ENCODE assay signal across 23 cellular contexts in genomic region chr20:16477632-16478031, GRCh38.
A peak's percentile ranks its signal among the peaks of the same experiment; 100 is the strongest.
DNase-seq lines count a peak whose midpoint lies in the region; ATAC-seq and TF ChIP-seq lines count a peak whose summit lies in the region.
"Had no signal": no experiment of that assay in that cellular context is flagged by ENCODE, and none has a peak within 500 bp of the region (broad histone marks: within the 10 kb centered on the region; RNA-seq: fewer than 3 reads in every experiment).

No MANE protein-coding gene starts in this region.

- POLR2A ChIA-PET in AG04450 (lab: Yijun Ruan, JAX) = no interaction called here

- no peaks in the 10 kb centered on the region for H3K27me3 ChIP-seq in AG04450 (ENCODE audit: control insufficient read depth, insufficient read depth, low read length)
- no peaks in the 10 kb centered on the region for H3K27me3 ChIP-seq in adipocyte (replicated peaks; ENCODE audit: control insufficient read depth, insufficient read depth, low read length)
- H3K27me3 ChIP-seq in mesenchymal stem cell (ENCODE audit: control insufficient read depth in 1 of 2, insufficient read depth in 1 of 2, low read length in 2 of 2) = no peaks in the 10 kb centered on the region
- H3K27me3 ChIP-seq in psoas muscle (ENCODE audit: insufficient read depth in 3 of 3, low read length in 2 of 3) = no peaks in the 10 kb centered on the region
- H3K27me3 ChIP-seq: adrenal gland, breast epithelium, pancreas had no signal

- H3K18ac ChIP-seq in mesenchymal stem cell (ENCODE audit: low read depth in 1 of 2, low read length in 2 of 2) = no peak overlapping the region

- ATAC-seq in HG03342 (IDR thresholded peaks at IDR 0.05; ENCODE audit: unreplicated experiment) (no peak), HG03025 (IDR thresholded peaks at IDR 0.05; ENCODE audit: low FRiP score, unreplicated experiment) (no peak), psoas muscle (no peak)
- ATAC-seq: naive thymus-derived CD8-positive, alpha-beta T cell; pancreas; sciatic nerve had no signal

- peaks cover 2% of the 10 kb centered on the region for H3K79me1 ChIP-seq in mesenchymal stem cell (replicated peaks; ENCODE audit: low read length, poor library complexity, severe bottlenecking)

- H2BK15ac ChIP-seq in mesenchymal stem cell (ENCODE audit: low read depth, poor library complexity, severe bottlenecking) = no peak overlapping the region

- no peaks in the 10 kb centered on the region for H3K9me3 ChIP-seq in AG04450 (ENCODE audit: control insufficient read depth, insufficient read depth, low read length)
- H3K9me3 ChIP-seq in adipocyte (ENCODE audit: control insufficient read depth, low read length) = no peaks in the 10 kb centered on the region
- no peaks in the 10 kb centered on the region for H3K9me3 ChIP-seq in mesenchymal stem cell (ENCODE audit: control insufficient read depth, low read length)
- H3K9me3 ChIP-seq in psoas muscle = no peaks in the 10 kb centered on the region
- H3K9me3 ChIP-seq: adrenal gland, breast epithelium, pancreas, thoracic aorta had no signal

- H3K4me3 Mint-ChIP-seq in chondrocyte (ENCODE audit: unreplicated experiment) = no peak overlapping the region
- H3K4me3 Mint-ChIP-seq: CD8-positive, alpha-beta memory T cell; dendritic cell treated with granulocyte-macrophage colony-stimulating factor and Interleukin-4, amounts not matched to agents 40 ng/mL and 50 ng/mL, for 4 days; naive thymus-derived CD8-positive, alpha-beta T cell had no signal

- no peak overlapping the region for H2BK5ac ChIP-seq in mesenchymal stem cell (ENCODE audit: low read depth, low read length, poor library complexity, severe bottlenecking)

- peaks cover 2% of the 10 kb centered on the region for H3K36me3 ChIP-seq in adipocyte (ENCODE audit: control insufficient read depth, insufficient read depth, low read length, severe bottlenecking)
- peaks cover 3 to 4% of the 10 kb centered on the region in 2 experiments for H3K36me3 ChIP-seq in mesenchymal stem cell (ENCODE audit: control insufficient read depth in 1 of 2, insufficient read depth in 2 of 2, low read depth in 1 of 2, low read length in 2 of 2)
- no peaks in the 10 kb centered on the region for H3K36me3 ChIP-seq in psoas muscle (ENCODE audit: insufficient read depth in 1 of 2, low read depth in 1 of 2)
- H3K36me3 ChIP-seq: adrenal gland, breast epithelium, pancreas, thoracic aorta had no signal

- no peak overlapping the region for H3K23ac ChIP-seq in mesenchymal stem cell (ENCODE audit: low read length in 2 of 2)

- TF ChIP-seq CTCF in AG04450 (IDR thresholded peaks at IDR 0.05; ENCODE audit: low read depth, low read length) (no peak), chondrocyte (IDR thresholded peaks at IDR 0.05) (no peak), psoas muscle (IDR thresholded peaks at IDR 0.05) (no peak)

- H4K8ac ChIP-seq in mesenchymal stem cell (ENCODE audit: low read length) = no peak overlapping the region

- H4K91ac ChIP-seq in mesenchymal stem cell (ENCODE audit: low read length) = no peak overlapping the region

- H3K9ac ChIP-seq in adipocyte (ENCODE audit: low read length) (no peak overlapping the region), mesenchymal stem cell (ENCODE audit: low read length) (peak overlapping the region; percentile 46)

- intact Hi-C loops in psoas muscle (cut with DNase I) = loop anchor here (10.0 kb wide), 2 partner anchors 123 to 193 kb away; no protein-coding TSS in a partner anchor

- DNase-seq in AG04450 (ENCODE audit: low read depth, low spot score) = no peak
- peak; percentile 5 for DNase-seq in GF-D8 (lab: John Stamatoyannopoulos, UW)
- peak; percentile 36 for DNase-seq in adipocyte (ENCODE audit: low read depth)
- DNase-seq in mesenchymal stem cell = peak; percentile 16
- no peak for DNase-seq in chondrocyte (ENCODE audit: low spot score)
- DNase-seq in psoas muscle = no peak
- DNase-seq: activated CD4-positive, alpha-beta T cell treated with anti-CD3 and anti-CD28 coated beads for 48 hours; activated effector memory CD4-positive, alpha-beta T cell treated with anti-CD3 and anti-CD28 coated beads, Interleukin-2, amount 50 U/mL, for 16 hours; adrenal gland; CD8-positive, alpha-beta memory T cell; DMS79 treated with DMSO at 0.1 percent for 48 hours; foreskin melanocyte; H7; naive thymus-derived CD8-positive, alpha-beta T cell; NCI-H146; pancreas; Right ventricle myocardium superior had no signal

- no peak overlapping the region for H2AFZ ChIP-seq in mesenchymal stem cell (ENCODE audit: low read depth, low read length)

- peaks cover 4% of the 10 kb centered on the region for H3K36me3 Mint-ChIP-seq in chondrocyte (ENCODE audit: low read depth)

- no peak overlapping the region for H3K4me3 ChIP-seq in AG04450 (ENCODE audit: low read depth, low read length)
- no peak overlapping the region for H3K4me3 ChIP-seq in adipocyte (ENCODE audit: low read length)
- H3K4me3 ChIP-seq in mesenchymal stem cell (ENCODE audit: insufficient read depth in 1 of 2, low read depth in 1 of 2, low read length in 2 of 2) = no peak overlapping the region
- H3K4me3 ChIP-seq in psoas muscle = no peak overlapping the region
- H3K4me3 ChIP-seq: adrenal gland, breast epithelium, pancreas, thoracic aorta had no signal

- no peak overlapping the region for H2BK12ac ChIP-seq in mesenchymal stem cell (ENCODE audit: low read length in 2 of 2)

- CTCF ChIA-PET in AG04450 (lab: Charles Lee) = no interaction called here

- no peaks in the 10 kb centered on the region for H3K9me3 Mint-ChIP-seq in chondrocyte (ENCODE audit: low read depth)
- H3K9me3 Mint-ChIP-seq: CD8-positive, alpha-beta memory T cell; dendritic cell treated with granulocyte-macrophage colony-stimulating factor and Interleukin-4, amounts not matched to agents 40 ng/mL and 50 ng/mL, for 4 days; naive thymus-derived CD8-positive, alpha-beta T cell had no signal

- no peaks in the 10 kb centered on the region for H3K27me3 Mint-ChIP-seq in chondrocyte (ENCODE audit: low read depth)
- H3K27me3 Mint-ChIP-seq: CD8-positive, alpha-beta memory T cell; dendritic cell treated with granulocyte-macrophage colony-stimulating factor and Interleukin-4, amounts not matched to agents 40 ng/mL and 50 ng/mL, for 4 days; naive thymus-derived CD8-positive, alpha-beta T cell had no signal

- no peak overlapping the region for H2BK120ac ChIP-seq in mesenchymal stem cell (ENCODE audit: low read depth, low read length)

- H3K27ac ChIP-seq in AG04450 (ENCODE audit: low read depth, low read length) (peak overlapping the region; percentile 58), mesenchymal stem cell (ENCODE audit: low read length, poor library complexity, severe bottlenecking) (no peak overlapping the region), psoas muscle (no peak overlapping the region)
- H3K27ac ChIP-seq: adrenal gland, breast epithelium, pancreas, thoracic aorta had no signal

- no peak overlapping the region for H3K4me2 ChIP-seq in mesenchymal stem cell (ENCODE audit: low read length, poor library complexity, severe bottlenecking)

- H3K14ac ChIP-seq in mesenchymal stem cell (ENCODE audit: low read length in 2 of 2) = no peak overlapping the region

- H3K4ac ChIP-seq in mesenchymal stem cell (ENCODE audit: low read depth in 1 of 2, low read length in 2 of 2) = no peak overlapping the region

- H3K4me1 Mint-ChIP-seq in chondrocyte (ENCODE audit: low read depth) = peaks cover 26% of the 10 kb centered on the region

- peaks cover 28% of the 10 kb centered on the region for H3K4me1 ChIP-seq in adipocyte (ENCODE audit: control insufficient read depth, insufficient read depth, low read length)
- peaks cover 2% of the 10 kb centered on the region for H3K4me1 ChIP-seq in mesenchymal stem cell (ENCODE audit: control insufficient read depth, insufficient read depth, low read depth, low read length)
- H3K4me1 ChIP-seq in psoas muscle = peaks cover 29% of the 10 kb centered on the region

- H3K27ac Mint-ChIP-seq in chondrocyte (ENCODE audit: unreplicated experiment) = no peak overlapping the region
- H3K27ac Mint-ChIP-seq: dendritic cell treated with granulocyte-macrophage colony-stimulating factor and Interleukin-4, amounts not matched to agents 40 ng/mL and 50 ng/mL, for 4 days had no signal

- WGBS in mesenchymal stem cell = 76% methylated on average over 5 of the region's 5 CpGs
- WGBS in psoas muscle, 3 donors = 62 to 79% (median 64%) methylated on average over 5 of the region's 5 CpGs

- no peak overlapping the region for H2AK5ac ChIP-seq in mesenchymal stem cell (ENCODE audit: low read length, severe bottlenecking)

Comparison
In these comparisons a context has a peak if more than half of its experiments do, and no peak if none do; other contexts are left out.
1. DNase-seq: peak in GF-D8 (single experiment), adipocyte (single experiment) and mesenchymal stem cell (single experiment); none in AG04450 (single experiment), chondrocyte (single experiment) and psoas muscle (0 of 2).